ENCODE assay signal across 16 cellular contexts in the genomic region with DNA sequence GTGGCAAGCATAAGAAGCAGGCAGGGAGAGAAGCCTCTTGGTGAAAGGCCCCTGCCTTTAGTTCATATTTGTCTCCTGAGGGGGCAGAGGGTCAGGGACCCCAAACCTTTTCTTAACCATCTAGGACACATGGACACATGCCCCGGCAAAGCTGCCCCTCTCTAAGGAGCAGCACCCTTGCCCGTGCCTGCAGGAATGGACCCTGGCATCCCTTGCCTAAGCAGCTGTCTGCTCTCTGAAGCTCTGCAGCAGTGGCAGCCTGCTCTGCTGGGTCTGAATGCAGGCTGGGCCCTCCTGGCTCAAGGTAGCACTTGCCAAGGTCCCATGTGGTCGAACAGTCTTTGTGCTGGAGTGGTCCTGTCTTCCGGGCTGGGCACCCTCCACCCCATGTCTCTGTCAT.
DNase-seq lines count a peak whose midpoint lies in the region; ATAC-seq and TF ChIP-seq lines count a peak whose summit lies in the region.
"Had no signal": no experiment of that assay in that cellular context is flagged by ENCODE, and none has a peak within 500 bp of the region (broad histone marks: within the 10 kb centered on the region; RNA-seq: fewer than 3 reads in every experiment).

No MANE protein-coding gene starts in this region.

- in situ Hi-C loops in brain microvascular endothelial cell (cut with HindIII; ENCODE audit: low pct_ligation_motif_present, low sequenced_read_pairs): no loop called here

- intact Hi-C loops in Right ventricle myocardium inferior (cut with DNase I) (no loop called here), right cardiac atrium (cut with DNase I) (loop anchor here in 1 of 4 donors (10.0 kb wide), 1 partner anchor 84 kb away; no protein-coding TSS in a partner anchor), dorsolateral prefrontal cortex (cut with DNase I) (loop anchor here in 1 of 2 donors (10.0 kb wide), 1 partner anchor 174 kb away; a partner anchor contains a TSS)

- no peak overlapping the region for H2BK15ac ChIP-seq in neuronal stem cell (ENCODE audit: low read length)

- no peaks in the 10 kb centered on the region for H3K36me3 ChIP-seq in neuronal stem cell (replicated peaks in 1 of 2; ENCODE audit: control insufficient read depth in 2 of 2, insufficient read depth in 2 of 2, low read length in 2 of 2)
- no peaks in the 10 kb centered on the region for H3K36me3 ChIP-seq in brain microvascular endothelial cell (replicated peaks)
- H3K36me3 ChIP-seq: BLaER1 had no signal

- no peak overlapping the region for H2BK5ac ChIP-seq in neuronal stem cell (ENCODE audit: low read length)

- no peak overlapping the region for H3K4me3 ChIP-seq in right cardiac atrium (ENCODE audit: low read length)
- H3K4me3 ChIP-seq in dorsolateral prefrontal cortex: peak overlapping the region in 1 of 59 donors; percentile 1
- no peak overlapping the region for H3K4me3 ChIP-seq in neuronal stem cell (ENCODE audit: low read length in 2 of 2)
- no peak overlapping the region for H3K4me3 ChIP-seq in brain microvascular endothelial cell (ENCODE audit: low read depth, low read length)
- H3K4me3 ChIP-seq: BLaER1, GM23338 had no signal

- H3K27me3 ChIP-seq in right cardiac atrium (ENCODE audit: control insufficient read depth, insufficient read depth) (no peaks in the 10 kb centered on the region), dorsolateral prefrontal cortex (peaks cover 0 to 3% (median 0%) of the 10 kb centered on the region in 45 donors), neuronal stem cell (ENCODE audit: control insufficient read depth in 3 of 3, insufficient read depth in 3 of 3, low read depth in 1 of 3, low read length in 3 of 3) (peaks cover 0 to 13% (median 2%) of the 10 kb centered on the region in 3 experiments), brain microvascular endothelial cell (replicated peaks) (peaks cover 6% of the 10 kb centered on the region)

- H2AFZ ChIP-seq in neuronal stem cell (ENCODE audit: low read length): no peak overlapping the region
- H2AFZ ChIP-seq: GM23338 had no signal

- no peak overlapping the region for H3K9ac ChIP-seq in neuronal stem cell (ENCODE audit: low read depth, low read length, poor library complexity)
- H3K9ac ChIP-seq: BLaER1 had no signal

- DNase-seq in Right ventricle myocardium inferior (ENCODE audit: missing footprints): peak; percentile 63
- DNase-seq in right cardiac atrium: no peak
- no peak for DNase-seq in dorsolateral prefrontal cortex
- no peak for DNase-seq in neuronal stem cell (ENCODE audit: low spot score)
- DNase-seq in kidney glomerular epithelial cell (lab: John Stamatoyannopoulos, UW): no peak
- no peak for DNase-seq in activated effector memory CD4-positive, alpha-beta T cell treated with Interleukin-2 at 50 U/mL for 16 hours
- no peak for DNase-seq in brain microvascular endothelial cell
- DNase-seq: 8988T; CD4-positive, alpha-beta memory T cell; DMS79; GDM1; H7; HFFc6 had no signal

- H4K8ac ChIP-seq in neuronal stem cell (ENCODE audit: low read depth, low read length): no peak overlapping the region

- ATAC-seq in Right ventricle myocardium inferior (no peak), right cardiac atrium (no peak)
- ATAC-seq: GM23338, HCT116 had no signal

- no peaks in the 10 kb centered on the region for H3K79me1 ChIP-seq in neuronal stem cell (ENCODE audit: low read depth, low read length)

- H3K9me3 ChIP-seq in right cardiac atrium (ENCODE audit: control insufficient read depth, low read length) (no peaks in the 10 kb centered on the region), neuronal stem cell (replicated peaks in 1 of 2; ENCODE audit: control insufficient read depth in 2 of 2, insufficient read depth in 1 of 2, low read depth in 1 of 2, low read length in 2 of 2) (peaks cover 5 to 9% of the 10 kb centered on the region in 2 donors)

- H3K4ac ChIP-seq in neuronal stem cell (ENCODE audit: low read length): no peak overlapping the region

- no peak overlapping the region for H4K91ac ChIP-seq in neuronal stem cell (ENCODE audit: low read depth, low read length, poor library complexity)

- H3K18ac ChIP-seq in neuronal stem cell (ENCODE audit: low read length): peak overlapping the region; percentile 49

- 84% methylated on average over 4 of the region's 4 CpGs for WGBS in right cardiac atrium
- WGBS in neuronal stem cell (ENCODE audit: extremely low coverage in 2 of 2, insufficient read length in 2 of 2, insufficient replicate concordance in 1 of 2), 2 donors: no CpG with 5 or more reads among the region's 4 CpGs

- peak overlapping the region; percentile 56 for H3K23ac ChIP-seq in neuronal stem cell (ENCODE audit: low read depth, low read length, poor library complexity)

- no peak overlapping the region for H2BK120ac ChIP-seq in neuronal stem cell (ENCODE audit: low read depth, low read length)

- H3K4me1 ChIP-seq in right cardiac atrium (ENCODE audit: control insufficient read depth, insufficient read depth, low read length): no peaks in the 10 kb centered on the region
- peaks cover 7 to 12% of the 10 kb centered on the region in 2 donors for H3K4me1 ChIP-seq in neuronal stem cell (ENCODE audit: control insufficient read depth in 2 of 2, insufficient read depth in 1 of 2, low read depth in 1 of 2, low read length in 2 of 2)

- H3K4me2 ChIP-seq in neuronal stem cell (ENCODE audit: insufficient read depth, low read length, poor library complexity, severe bottlenecking): no peak overlapping the region
- H3K4me2 ChIP-seq: BLaER1, GM23338 had no signal

- TF ChIP-seq CTCF in dorsolateral prefrontal cortex (IDR thresholded peaks at IDR 0.05 in 54 of 56, conservative IDR thresholded peaks at IDR 0.05 in 2 of 56; ENCODE audit: low read depth in 1 of 56, partially characterized antibody in 56 of 56) (no peak), brain microvascular endothelial cell (IDR thresholded peaks at IDR 0.05; ENCODE audit: low read depth, low read length, missing control alignments) (no peak)

- H3K27ac ChIP-seq in right cardiac atrium (ENCODE audit: low read length) (no peak overlapping the region), dorsolateral prefrontal cortex (peak overlapping the region in 46 of 59 donors; percentile 8 to 91 (median 84)), neuronal stem cell (replicated peaks; ENCODE audit: low read length) (no peak overlapping the region), brain microvascular endothelial cell (no peak overlapping the region)
- H3K27ac ChIP-seq: BLaER1 had no signal

- peak overlapping the region; percentile 63 for H2BK12ac ChIP-seq in neuronal stem cell (ENCODE audit: low read length)

- peak overlapping the region; percentile 42 for H2AK5ac ChIP-seq in neuronal stem cell (ENCODE audit: low read depth, low read length)

- H3K14ac ChIP-seq in neuronal stem cell (ENCODE audit: low read length): no peak overlapping the region

Comparison
In these comparisons a context has a peak if more than half of its experiments do, and no peak if none do; other contexts are left out.
1. H3K27ac ChIP-seq: peak in dorsolateral prefrontal cortex (46 of 59); none in right cardiac atrium (single experiment), neuronal stem cell (single experiment) and brain microvascular endothelial cell (single experiment).